In the genomic region with DNA sequence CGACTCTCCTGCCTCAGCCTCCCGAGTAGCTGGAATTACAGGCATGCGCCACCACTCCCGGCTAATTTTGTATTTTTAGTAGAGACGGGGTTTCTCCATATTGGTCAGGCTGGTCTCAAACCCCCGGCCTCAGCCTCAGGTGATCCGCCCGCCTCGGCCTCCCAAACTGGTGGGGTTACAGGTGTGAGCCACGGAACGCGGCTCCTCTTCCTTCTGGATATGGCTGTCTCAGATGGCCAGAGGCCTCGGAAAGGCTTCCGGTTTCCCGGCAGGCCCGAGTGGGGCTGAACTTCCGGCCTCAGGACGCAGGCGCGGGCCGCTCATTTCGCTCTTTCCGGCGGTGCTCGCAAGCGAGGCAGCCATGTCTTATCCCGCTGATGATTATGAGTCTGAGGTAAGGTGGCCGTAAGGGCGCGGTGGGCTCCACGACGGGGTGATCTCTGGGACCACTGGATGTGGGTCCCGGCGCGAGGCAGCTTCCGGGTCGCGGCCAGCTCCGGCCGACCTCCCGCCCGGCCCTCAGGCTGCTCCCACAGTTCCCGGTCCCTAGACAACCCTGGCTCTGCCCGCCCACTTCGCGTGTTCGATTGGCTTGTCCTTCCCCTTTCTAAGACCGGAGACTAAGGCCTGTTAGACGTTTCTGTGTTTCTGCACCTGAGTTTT, we compare ENCODE assay signal across 8 cellular contexts. TPM values are rescaled to one million over a fixed set of nuclear protein-coding genes. Genes with fewer than 3 reads are reported as not detected.
DNase-seq lines count a peak whose midpoint lies in the region; TF ChIP-seq lines count a peak whose summit lies in the region.

Gene EIF3L (plus strand): TSS at position 331 of the 663 bp plus-strand sequence. CDS start 31 bp downstream, at position 362.

- no peaks in the 10 kb centered on the region for H3K27me3 Mint-ChIP-seq in neural crest cell (ENCODE audit: low read depth)

- H2AFZ ChIP-seq in GM23248 = peak within 1 kb of the TSS; percentile 81
- peak within 1 kb of the TSS; percentile 89 for H2AFZ ChIP-seq in Loucy (ENCODE audit: low read length)

- H3K4me1 Mint-ChIP-seq in neural crest cell = peaks cover 32% of the 10 kb centered on the region

- peak; percentile 57 for DNase-seq in DMS79 treated with DMSO at 0.1 percent for 48 hours (lab: John Stamatoyannopoulos, UW)
- peak; percentile 97 for DNase-seq in GM23248
- DNase-seq in SJCRH30 = peak; percentile 87
- DNase-seq in activated gamma-delta T cell treated with anti-CD3 and anti-CD28 coated beads, Interleukin-2, amount 50 U/mL, for 16 hours (ENCODE audit: low read depth) = peak; percentile 81
- peak; percentile 82 to 96 for DNase-seq in foreskin fibroblast
- DNase-seq in neural crest cell (ENCODE audit: low read depth, low spot score) = peak; percentile 82
- peak; percentile 92 for DNase-seq in stomach

- WGBS in GM23248 (ENCODE audit: low coverage in 1 of 2, low lambda C conversion rate in 2 of 2, missing lambda C conversion rate in 2 of 2), 2 experiments = 1% methylated on average over 41 to 48 of the region's 49 CpGs
- WGBS in stomach, 5 donors = 0 to 2% (median 1%) methylated on average over 26 to 49 of the region's 49 CpGs

- peaks cover 34% of the 10 kb centered on the region for H3K36me3 ChIP-seq in GM23248 (ENCODE audit: low read depth)
- peaks cover 19% of the 10 kb centered on the region; the same call in 1 of the 2 replicates for H3K36me3 ChIP-seq in Loucy (ENCODE audit: insufficient read depth, low read length)
- peaks cover 40% of the 10 kb centered on the region for H3K36me3 ChIP-seq in SJCRH30
- H3K36me3 ChIP-seq in stomach = peaks cover 19 to 36% (median 33%) of the 10 kb centered on the region in 4 donors

- intact Hi-C loops in stomach (cut with DNase I; ENCODE audit: low total_unique reads) = no loop called here

- TF ChIP-seq EP300 in stomach (IDR thresholded peaks at IDR 0.05) = no peak

- H3K4me2 ChIP-seq in GM23248 (ENCODE audit: unreplicated experiment) (peak within 1 kb of the TSS; percentile 94), Loucy (ENCODE audit: low read depth, low read length, poor library complexity, severe bottlenecking) (peak within 1 kb of the TSS; percentile 96)

- H3K27ac Mint-ChIP-seq in neural crest cell (ENCODE audit: unreplicated experiment) = peak within 1 kb of the TSS; percentile 93

- H3K27ac ChIP-seq in GM23248 = peak within 1 kb of the TSS; percentile 90
- H3K27ac ChIP-seq in SJCRH30 = peak within 1 kb of the TSS; percentile 62
- H3K27ac ChIP-seq in stomach = peak within 1 kb of the TSS; percentile 85 to 93 (median 92)

- no peaks in the 10 kb centered on the region for H3K9me3 Mint-ChIP-seq in neural crest cell

- TF ChIP-seq CTCF in Loucy (conservative IDR thresholded peaks at IDR 0.05; ENCODE audit: low read length) = no peak
- no peak for TF ChIP-seq CTCF in foreskin fibroblast (IDR thresholded peaks at IDR 0.05; ENCODE audit: low read depth, low read length)
- TF ChIP-seq CTCF in neural crest cell (conservative IDR thresholded peaks at IDR 0.05) = no peak
- no peak for TF ChIP-seq CTCF in stomach (IDR thresholded peaks at IDR 0.05)

- H3K4me1 ChIP-seq in GM23248 (ENCODE audit: insufficient read depth) = peaks cover 11% of the 10 kb centered on the region
- H3K4me1 ChIP-seq in Loucy (ENCODE audit: insufficient read depth, low read length, poor library complexity, severe bottlenecking) = peaks cover 41% of the 10 kb centered on the region
- H3K4me1 ChIP-seq in SJCRH30 = no peaks in the 10 kb centered on the region
- peaks cover 28 to 57% (median 46%) of the 10 kb centered on the region in 4 donors for H3K4me1 ChIP-seq in stomach

- H3F3A ChIP-seq in GM23248 (ENCODE audit: insufficient read depth) (peaks cover 14% of the 10 kb centered on the region), Loucy (ENCODE audit: low read depth) (no peaks in the 10 kb centered on the region)

- H3K9me3 ChIP-seq in GM23248 (ENCODE audit: low read depth) (no peaks in the 10 kb centered on the region), Loucy (ENCODE audit: insufficient read depth, low read depth, low read length) (no peaks in the 10 kb centered on the region), SJCRH30 (replicated peaks) (no peaks in the 10 kb centered on the region), stomach (no peaks in the 10 kb centered on the region)

- H3K9me2 ChIP-seq in GM23248 (ENCODE audit: insufficient read depth) (no peaks in the 10 kb centered on the region), Loucy (replicated peaks; ENCODE audit: low read depth, low read length) (no peaks in the 10 kb centered on the region)

- H3K36me3 Mint-ChIP-seq in neural crest cell (ENCODE audit: low read depth) = peaks cover 14% of the 10 kb centered on the region

- H4K20me1 ChIP-seq in GM23248 (ENCODE audit: insufficient read depth) (no peaks in the 10 kb centered on the region), Loucy (ENCODE audit: insufficient read depth, low read length, poor library complexity, severe bottlenecking) (peaks cover 41% of the 10 kb centered on the region)

- H3K27me3 ChIP-seq in GM23248 (replicated peaks; ENCODE audit: insufficient read depth) = no peaks in the 10 kb centered on the region
- no peaks in the 10 kb centered on the region for H3K27me3 ChIP-seq in Loucy (ENCODE audit: insufficient read depth, low read length, poor library complexity, severe bottlenecking)
- H3K27me3 ChIP-seq in SJCRH30 = no peaks in the 10 kb centered on the region
- no peaks in the 10 kb centered on the region for H3K27me3 ChIP-seq in stomach

- peak within 1 kb of the TSS; percentile 94 for H3K4me3 Mint-ChIP-seq in neural crest cell

- peak in 2 of 4 donors; percentile 36 to 77 for TF ChIP-seq POLR2A in stomach (IDR thresholded peaks at IDR 0.05)

- H3K9ac ChIP-seq in GM23248 (peak within 1 kb of the TSS; percentile 95), Loucy (ENCODE audit: low read depth, low read length, poor library complexity, severe bottlenecking) (peak within 1 kb of the TSS; percentile 93)

- in situ Hi-C loops in GM23248 (cut with MboI) = no loop called here

- H3K4me3 ChIP-seq in GM23248 = peak within 1 kb of the TSS; percentile 88
- peak within 1 kb of the TSS; percentile 97 for H3K4me3 ChIP-seq in Loucy (ENCODE audit: low read length, poor library complexity, severe bottlenecking)
- H3K4me3 ChIP-seq in SJCRH30 = peak within 1 kb of the TSS; percentile 90
- H3K4me3 ChIP-seq in foreskin fibroblast (ENCODE audit: low read depth in 1 of 2, low read length in 2 of 2) = peak within 1 kb of the TSS; percentile 95 to 100
- peak within 1 kb of the TSS; percentile 74 to 92 (median 84) for H3K4me3 ChIP-seq in stomach

- H3K79me2 ChIP-seq in GM23248 (ENCODE audit: insufficient read depth) (peaks cover 68% of the 10 kb centered on the region), Loucy (ENCODE audit: insufficient read depth, low read length) (peaks cover 66% of the 10 kb centered on the region)

RNA-seq across cellular contexts. Expression of gene EIF3L, which starts in this region (rescaled TPM):
- 323 and 346 TPM in 2 replicates for total RNA-seq in GM23248 (2014; rRNA removed; shearing (Covaris generic))
- 201 and 206 TPM in 2 replicates for polyA plus RNA-seq in GM23248 (2016; fragmentation: Nextera tagmentation; extraction: Ambion mirVana)
- total RNA-seq in SJCRH30 (2014; rRNA removed; shearing (Covaris generic)) = 647 and 707 TPM in 2 replicates
- total RNA-seq in neural crest cell = 725 and 748 TPM in 2 replicates
- total RNA-seq in stomach = 100 to 1,000 TPM; 271 to 452 (median 385) TPM
- polyA plus RNA-seq in stomach = 100 to 1,000 TPM; 254 to 657 (median 378) TPM

Comparison
In these comparisons a context has a peak if more than half of its experiments do, and no peak if none do; other contexts are left out.
1. Peak in every context shown above with its lines: DNase-seq, H3K4me3 ChIP-seq and H3K27ac ChIP-seq.